In genomic region chr9:21873540-21874221, GRCh38 we compare ENCODE assay signal across 19 cellular contexts.
DNase-seq lines count a peak whose midpoint lies in the region; ATAC-seq and TF ChIP-seq lines count a peak whose summit lies in the region.
"Had no signal": no experiment of that assay in that cellular context is flagged by ENCODE, and none has a peak within 500 bp of the region (broad histone marks: within the 10 kb centered on the region; RNA-seq: fewer than 3 reads in every experiment).

No MANE protein-coding gene starts in this region.

- H3K9me3 ChIP-seq in skeletal muscle satellite cell (replicated peaks; ENCODE audit: low read length) = no peaks in the 10 kb centered on the region
- H3K9me3 ChIP-seq: gastrocnemius medialis, prostate gland, vagina had no signal

- H3K4me1 ChIP-seq in skeletal muscle satellite cell (ENCODE audit: control insufficient read depth, insufficient read depth, low read length) = peaks cover 9% of the 10 kb centered on the region
- H3K4me1 ChIP-seq: gastrocnemius medialis, prostate gland, vagina had no signal

- in situ Hi-C loops in astrocyte of the spinal cord (cut with HindIII; ENCODE audit: low sequenced_read_pairs) = no loop called here

- no peak for ATAC-seq in GM21360 (IDR thresholded peaks at IDR 0.05; ENCODE audit: unreplicated experiment)
- ATAC-seq: gastrocnemius medialis had no signal

- peak overlapping the region; percentile 12 for H3K4me2 ChIP-seq in skeletal muscle satellite cell (ENCODE audit: low read length)

- no peak overlapping the region for H3K9ac ChIP-seq in skeletal muscle satellite cell (ENCODE audit: low read depth, low read length)

- H3K4me3 ChIP-seq in astrocyte of the spinal cord (ENCODE audit: low read depth, low read length) (no peak overlapping the region), skeletal muscle satellite cell (ENCODE audit: low read length) (no peak overlapping the region)
- H3K4me3 ChIP-seq: gastrocnemius medialis, prostate gland, vagina had no signal

- peaks cover 6% of the 10 kb centered on the region for H3K36me3 ChIP-seq in skeletal muscle satellite cell (ENCODE audit: insufficient read depth, low read length)
- H3K36me3 ChIP-seq: gastrocnemius medialis, prostate gland had no signal

- no peak for TF ChIP-seq CTCF in astrocyte of the spinal cord (IDR thresholded peaks at IDR 0.05; ENCODE audit: low read depth, low read length)

- no peaks in the 10 kb centered on the region for H3K27me3 ChIP-seq in skeletal muscle satellite cell (ENCODE audit: control insufficient read depth, insufficient read depth, low read length)
- H3K27me3 ChIP-seq: gastrocnemius medialis, vagina had no signal

- peak; percentile 68 for DNase-seq in HS-5 (ENCODE audit: low read depth)
- DNase-seq in astrocyte of the spinal cord (ENCODE audit: low read depth, low spot score) = peak; percentile 51
- peak; percentile 5 for DNase-seq in hepatic stellate cell (ENCODE audit: low spot score)
- no peak for DNase-seq in HK-2 (ENCODE audit: unreplicated experiment)
- no peak for DNase-seq in stimulated activated CD8-positive, alpha-beta memory T cell treated with anti-CD3 and anti-CD28 coated beads, Interleukin-4, amount 100 ng/mL, for 48 hours
- DNase-seq: activated CD4-positive, alpha-beta T cell treated with anti-CD3 and anti-CD28 coated beads for 48 hours; activated naive CD8-positive, alpha-beta T cell treated with anti-CD3 and anti-CD28 coated beads for 36 hours; CD4-positive, CD25-positive, alpha-beta regulatory T cell; gastrocnemius medialis; islet precursor cell; Kasumi-1; NCI-H187 treated with DMSO at 0.1 percent for 48 hours; NCI-H69; RPMI8226; stimulated activated CD4-positive, alpha-beta T cell treated with anti-CD3 and anti-CD28 coated beads, Interleukin-2, amount 100 ng/mL, for 48 hours had no signal

Comparison
In these comparisons a context has a peak if more than half of its experiments do, and no peak if none do; other contexts are left out.
1. DNase-seq: peak in HS-5 (single experiment), astrocyte of the spinal cord (single experiment) and hepatic stellate cell (single experiment); none in HK-2 (single experiment) and stimulated activated CD8-positive, alpha-beta memory T cell treated with anti-CD3 and anti-CD28 coated beads, Interleukin-4, amount 100 ng/mL, for 48 hours (single experiment).